In the genomic region with DNA sequence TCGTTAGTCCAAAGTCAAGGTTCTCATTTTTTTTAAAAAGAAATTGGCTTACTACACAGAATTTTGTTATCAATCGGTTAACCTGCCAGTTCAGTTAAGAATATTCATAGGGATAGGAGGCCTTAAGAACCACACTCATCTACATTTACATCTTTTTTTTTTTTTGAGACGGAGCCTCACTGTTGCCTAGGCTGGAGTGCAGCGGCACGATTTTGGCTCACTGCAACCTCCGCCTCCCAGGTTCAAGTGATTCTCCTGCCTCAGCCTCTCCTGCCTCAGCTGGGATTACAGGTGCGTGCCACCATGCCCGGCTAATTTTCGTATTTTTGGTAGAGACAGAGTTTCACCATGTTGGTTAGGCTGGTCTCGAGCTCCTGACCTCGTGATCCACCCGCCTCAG, we compare ENCODE assay signal across 1 cellular context.
TF ChIP-seq lines count a peak whose summit lies in the region.

No MANE protein-coding gene starts in this region.

TF ChIP-seq in GM23338, 12 proteins besides CTCF, POLR2A, EP300 and RAD21:
- TF ChIP-seq, protein P1, sequence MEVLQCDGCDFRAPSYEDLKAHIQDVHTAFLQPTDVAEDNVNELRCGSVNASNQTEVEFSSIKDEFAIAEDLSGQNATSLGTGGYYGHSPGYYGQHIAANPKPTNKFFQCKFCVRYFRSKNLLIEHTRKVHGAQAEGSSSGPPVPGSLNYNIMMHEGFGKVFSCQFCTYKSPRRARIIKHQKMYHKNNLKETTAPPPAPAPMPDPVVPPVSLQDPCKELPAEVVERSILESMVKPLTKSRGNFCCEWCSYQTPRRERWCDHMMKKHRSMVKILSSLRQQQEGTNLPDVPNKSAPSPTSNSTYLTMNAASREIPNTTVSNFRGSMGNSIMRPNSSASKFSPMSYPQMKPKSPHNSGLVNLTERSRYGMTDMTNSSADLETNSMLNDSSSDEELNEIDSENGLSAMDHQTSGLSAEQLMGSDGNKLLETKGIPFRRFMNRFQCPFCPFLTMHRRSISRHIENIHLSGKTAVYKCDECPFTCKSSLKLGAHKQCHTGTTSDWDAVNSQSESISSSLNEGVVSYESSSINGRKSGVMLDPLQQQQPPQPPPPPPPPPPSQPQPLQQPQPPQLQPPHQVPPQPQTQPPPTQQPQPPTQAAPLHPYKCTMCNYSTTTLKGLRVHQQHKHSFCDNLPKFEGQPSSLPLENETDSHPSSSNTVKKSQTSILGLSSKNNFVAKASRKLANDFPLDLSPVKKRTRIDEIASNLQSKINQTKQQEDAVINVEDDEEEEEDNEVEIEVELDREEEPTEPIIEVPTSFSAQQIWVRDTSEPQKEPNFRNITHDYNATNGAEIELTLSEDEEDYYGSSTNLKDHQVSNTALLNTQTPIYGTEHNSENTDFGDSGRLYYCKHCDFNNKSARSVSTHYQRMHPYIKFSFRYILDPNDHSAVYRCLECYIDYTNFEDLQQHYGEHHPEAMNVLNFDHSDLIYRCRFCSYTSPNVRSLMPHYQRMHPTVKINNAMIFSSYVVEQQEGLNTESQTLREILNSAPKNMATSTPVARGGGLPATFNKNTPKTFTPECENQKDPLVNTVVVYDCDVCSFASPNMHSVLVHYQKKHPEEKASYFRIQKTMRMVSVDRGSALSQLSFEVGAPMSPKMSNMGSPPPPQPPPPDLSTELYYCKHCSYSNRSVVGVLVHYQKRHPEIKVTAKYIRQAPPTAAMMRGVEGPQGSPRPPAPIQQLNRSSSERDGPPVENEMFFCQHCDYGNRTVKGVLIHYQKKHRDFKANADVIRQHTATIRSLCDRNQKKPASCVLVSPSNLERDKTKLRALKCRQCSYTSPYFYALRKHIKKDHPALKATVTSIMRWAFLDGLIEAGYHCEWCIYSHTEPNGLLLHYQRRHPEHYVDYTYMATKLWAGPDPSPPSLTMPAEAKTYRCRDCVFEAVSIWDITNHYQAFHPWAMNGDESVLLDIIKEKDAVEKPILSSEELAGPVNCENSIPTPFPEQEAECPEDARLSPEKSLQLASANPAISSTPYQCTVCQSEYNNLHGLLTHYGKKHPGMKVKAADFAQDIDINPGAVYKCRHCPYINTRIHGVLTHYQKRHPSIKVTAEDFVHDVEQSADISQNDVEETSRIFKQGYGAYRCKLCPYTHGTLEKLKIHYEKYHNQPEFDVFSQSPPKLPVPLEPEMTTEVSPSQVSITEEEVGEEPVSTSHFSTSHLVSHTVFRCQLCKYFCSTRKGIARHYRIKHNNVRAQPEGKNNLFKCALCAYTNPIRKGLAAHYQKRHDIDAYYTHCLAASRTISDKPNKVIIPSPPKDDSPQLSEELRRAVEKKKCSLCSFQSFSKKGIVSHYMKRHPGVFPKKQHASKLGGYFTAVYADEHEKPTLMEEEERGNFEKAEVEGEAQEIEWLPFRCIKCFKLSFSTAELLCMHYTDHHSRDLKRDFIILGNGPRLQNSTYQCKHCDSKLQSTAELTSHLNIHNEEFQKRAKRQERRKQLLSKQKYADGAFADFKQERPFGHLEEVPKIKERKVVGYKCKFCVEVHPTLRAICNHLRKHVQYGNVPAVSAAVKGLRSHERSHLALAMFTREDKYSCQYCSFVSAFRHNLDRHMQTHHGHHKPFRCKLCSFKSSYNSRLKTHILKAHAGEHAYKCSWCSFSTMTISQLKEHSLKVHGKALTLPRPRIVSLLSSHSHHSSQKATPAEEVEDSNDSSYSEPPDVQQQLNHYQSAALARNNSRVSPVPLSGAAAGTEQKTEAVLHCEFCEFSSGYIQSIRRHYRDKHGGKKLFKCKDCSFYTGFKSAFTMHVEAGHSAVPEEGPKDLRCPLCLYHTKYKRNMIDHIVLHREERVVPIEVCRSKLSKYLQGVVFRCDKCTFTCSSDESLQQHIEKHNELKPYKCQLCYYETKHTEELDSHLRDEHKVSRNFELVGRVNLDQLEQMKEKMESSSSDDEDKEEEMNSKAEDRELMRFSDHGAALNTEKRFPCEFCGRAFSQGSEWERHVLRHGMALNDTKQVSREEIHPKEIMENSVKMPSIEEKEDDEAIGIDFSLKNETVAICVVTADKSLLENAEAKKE (CRISPR knock-in tag; IDR thresholded peaks at IDR 0.05), result no peak
- TF ChIP-seq NANOG (IDR thresholded peaks at IDR 0.05; ENCODE audit: borderline replicate concordance), result no peak
- TF ChIP-seq STAT1 (IDR thresholded peaks at IDR 0.05; ENCODE audit: unreplicated experiment), result no peak
- TF ChIP-seq EZH2phosphoT487 (IDR thresholded peaks at IDR 0.05; ENCODE audit: unreplicated experiment), result no peak
- TF ChIP-seq ZNF331 (CRISPR knock-in tag; IDR thresholded peaks at IDR 0.05; ENCODE audit: low read depth), result no peak
